In the genomic region with DNA sequence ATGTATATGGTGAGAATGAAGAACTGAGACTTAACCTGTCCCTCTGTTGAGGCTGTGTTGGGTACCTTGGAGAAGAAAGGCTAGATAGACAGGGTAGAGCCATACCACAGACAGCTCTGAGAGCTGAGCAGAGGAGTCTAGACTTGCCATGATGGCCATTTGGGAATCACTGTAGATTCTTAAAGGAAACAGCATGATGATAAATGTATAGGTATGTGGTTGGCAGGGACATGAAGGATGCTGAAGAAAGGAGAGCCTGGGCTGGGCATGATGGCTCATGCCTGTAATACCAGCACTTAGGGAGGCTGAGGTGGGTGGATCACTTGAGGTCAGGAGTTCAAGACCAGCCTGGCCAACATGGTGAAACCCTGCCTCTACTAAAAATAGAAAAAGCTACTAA, we compare ENCODE assay signal across 19 cellular contexts.
DNase-seq lines count a peak whose midpoint lies in the region; ATAC-seq, FAIRE-seq and TF ChIP-seq lines count a peak whose summit lies in the region.
"Had no signal": no experiment of that assay in that cellular context is flagged by ENCODE, and none has a peak within 500 bp of the region (broad histone marks: within the 10 kb centered on the region; RNA-seq: fewer than 3 reads in every experiment).

No MANE protein-coding gene starts in this region.

- H3K9me3 Mint-ChIP-seq in Calu3 (ENCODE audit: low read depth, unreplicated experiment) (peaks cover 6% of the 10 kb centered on the region), GM23338 (no peaks in the 10 kb centered on the region)
- H3K9me3 Mint-ChIP-seq: CD4-positive, alpha-beta T cell; HFFc6 had no signal

- CTCF ChIA-PET in Calu3 (lab: Charles Lee) (no interaction called here), PC-3 (lab: Charles Lee) (no interaction called here)

- H3K4me1 ChIP-seq in PC-3 (ENCODE audit: insufficient read depth, low read length): peaks cover 41% of the 10 kb centered on the region
- peaks cover 73% of the 10 kb centered on the region for H3K4me1 ChIP-seq in foreskin keratinocyte
- H3K4me1 ChIP-seq in GM23338 (ENCODE audit: insufficient read depth): peaks cover 57% of the 10 kb centered on the region

- no peak for DNase-seq in Calu3
- no peak for DNase-seq in PC-3
- peak; percentile 91 for DNase-seq in bronchial epithelial cell (ENCODE audit: low read depth)
- peak; percentile 85 to 91 for DNase-seq in foreskin keratinocyte
- no peak for DNase-seq in D721Med (ENCODE audit: insufficient read length, low spot score)
- no peak for DNase-seq in GM23338 (ENCODE audit: low spot score)
- no peak for DNase-seq in medulla oblongata (ENCODE audit: extremely low spot score)
- DNase-seq: C1 segment of cervical spinal cord; CD4-positive, alpha-beta T cell; DMS153; DMS79 treated with DMSO at 0.1 percent for 48 hours; EL; GOT3; HFFc6 had no signal

- no peaks in the 10 kb centered on the region for H3K9me3 ChIP-seq in PC-3 (ENCODE audit: low read length)
- H3K9me3 ChIP-seq: HAP-1 had no signal

- no peak overlapping the region for H2AFZ ChIP-seq in PC-3 (ENCODE audit: low read length)
- H2AFZ ChIP-seq in GM23338: no peak overlapping the region

- peak overlapping the region; percentile 50 for H3K27ac Mint-ChIP-seq in Calu3 (ENCODE audit: unreplicated experiment)
- no peak overlapping the region for H3K27ac Mint-ChIP-seq in GM23338
- H3K27ac Mint-ChIP-seq: B cell; CD4-positive, alpha-beta T cell had no signal

- no peaks in the 10 kb centered on the region for H4K20me1 ChIP-seq in PC-3 (ENCODE audit: low read length)
- no peaks in the 10 kb centered on the region for H4K20me1 ChIP-seq in GM23338 (replicated peaks; ENCODE audit: insufficient read depth)

- H3K4me3 ChIP-seq in PC-3 (ENCODE audit: low read length): no peak overlapping the region
- no peak overlapping the region for H3K4me3 ChIP-seq in bronchial epithelial cell (ENCODE audit: low read depth, low read length)
- no peak overlapping the region for H3K4me3 ChIP-seq in GM23338
- H3K4me3 ChIP-seq: HAP-1 had no signal

- H3K36me3 Mint-ChIP-seq in Calu3 (ENCODE audit: insufficient read depth, unreplicated experiment): no peaks in the 10 kb centered on the region
- H3K36me3 Mint-ChIP-seq in GM23338 (ENCODE audit: low read depth): no peaks in the 10 kb centered on the region

- H3K9ac ChIP-seq in PC-3 (ENCODE audit: low read length): no peak overlapping the region

- H3K4me1 Mint-ChIP-seq in Calu3 (ENCODE audit: low read depth, unreplicated experiment) (peaks cover 60% of the 10 kb centered on the region), GM23338 (peaks cover 58% of the 10 kb centered on the region)
- H3K4me1 Mint-ChIP-seq: B cell had no signal

- H3F3A ChIP-seq in PC-3 (ENCODE audit: low read length, unreplicated experiment) (peaks cover 11% of the 10 kb centered on the region), GM23338 (replicated peaks; ENCODE audit: low read depth) (0 out of 2 replicates have a peak, but pooled peaks cover 3% of the 10 kb centered on the region)

- H3K4me3 Mint-ChIP-seq in Calu3 (ENCODE audit: low read depth, unreplicated experiment) (no peak overlapping the region), GM23338 (no peak overlapping the region)
- H3K4me3 Mint-ChIP-seq: B cell; CD4-positive, alpha-beta T cell had no signal

- intact Hi-C loops in Calu3 (cut with micrococcal nuclease; ENCODE audit: unreplicated experiment): loop anchor here (5.0 kb wide), 3 partner anchors 41 to 89 kb away; no protein-coding TSS in a partner anchor
- intact Hi-C loops in PC-3 (cut with micrococcal nuclease): loop anchor here (10.0 kb wide), 1 partner anchor 86 kb away; no protein-coding TSS in a partner anchor

- POLR2A ChIA-PET in PC-3 (lab: Charles Lee; ENCODE audit: unreplicated experiment): no interaction called here

- no peak for FAIRE-seq in bronchial epithelial cell (lab: Jason Lieb, UNC)
- FAIRE-seq in D721Med (lab: Jason Lieb, UNC): no peak
- FAIRE-seq: G401.6, GM12891 had no signal

- H3K9me2 ChIP-seq in PC-3 (replicated peaks; ENCODE audit: low read length): no peaks in the 10 kb centered on the region
- no peaks in the 10 kb centered on the region for H3K9me2 ChIP-seq in GM23338 (ENCODE audit: insufficient read depth)

- H3K27ac ChIP-seq in PC-3 (ENCODE audit: low read length): 0 out of 2 replicates have a peak overlapping the region, but pooled peaks have one; percentile 96
- H3K27ac ChIP-seq in foreskin keratinocyte: peak overlapping the region; percentile 86
- no peak overlapping the region for H3K27ac ChIP-seq in GM23338 (ENCODE audit: low read depth)

- no peak for TF ChIP-seq CTCF in Calu3 (IDR thresholded peaks at IDR 0.05; ENCODE audit: unreplicated experiment)
- no peak for TF ChIP-seq CTCF in PC-3 (conservative IDR thresholded peaks at IDR 0.05; ENCODE audit: low read depth, low read length)
- no peak for TF ChIP-seq CTCF in bronchial epithelial cell (IDR thresholded peaks at IDR 0.05; ENCODE audit: insufficient read depth, low read length, severe bottlenecking)
- TF ChIP-seq CTCF in foreskin keratinocyte (conservative IDR thresholded peaks at IDR 0.05): no peak
- no peak for TF ChIP-seq CTCF in D721Med (IDR thresholded peaks at IDR 0.05; ENCODE audit: insufficient read depth, missing control alignments)
- TF ChIP-seq CTCF in GM23338 (conservative IDR thresholded peaks at IDR 0.05; ENCODE audit: low read depth in 2 of 2): no peak

- no peaks in the 10 kb centered on the region for H3K27me3 Mint-ChIP-seq in Calu3 (ENCODE audit: unreplicated experiment)
- peaks cover 5% of the 10 kb centered on the region for H3K27me3 Mint-ChIP-seq in GM23338 (ENCODE audit: insufficient read depth, low read depth, poor library complexity)
- H3K27me3 Mint-ChIP-seq: B cell; CD4-positive, alpha-beta T cell had no signal

- H3K36me3 ChIP-seq in PC-3 (ENCODE audit: low read depth, low read length): no peaks in the 10 kb centered on the region
- no peaks in the 10 kb centered on the region for H3K36me3 ChIP-seq in bronchial epithelial cell (ENCODE audit: control insufficient read depth, insufficient read depth, low read length)
- H3K36me3 ChIP-seq in GM23338 (ENCODE audit: insufficient read depth): no peaks in the 10 kb centered on the region
- H3K36me3 ChIP-seq: HAP-1 had no signal

- no TSS peak for BruUV-seq in Calu3 (replicated peaks; lab: Mats Ljungman, UMichigan)
- BruUV-seq in PC-3 (replicated peaks; lab: Mats Ljungman, UMichigan): no TSS peak

- H3K79me2 ChIP-seq in PC-3 (ENCODE audit: low read length) (no peaks in the 10 kb centered on the region), GM23338 (replicated peaks; ENCODE audit: insufficient read depth) (no peaks in the 10 kb centered on the region)

- H3K4me2 ChIP-seq in PC-3 (ENCODE audit: low read length) (no peak overlapping the region), GM23338 (no peak overlapping the region)

- no peaks in the 10 kb centered on the region for H3K27me3 ChIP-seq in PC-3 (ENCODE audit: low read length)
- H3K27me3 ChIP-seq in bronchial epithelial cell (ENCODE audit: control insufficient read depth, insufficient read depth, low read length): no peaks in the 10 kb centered on the region
- H3K27me3 ChIP-seq in foreskin keratinocyte: no peaks in the 10 kb centered on the region
- no peaks in the 10 kb centered on the region for H3K27me3 ChIP-seq in GM23338 (ENCODE audit: insufficient read depth)

- ATAC-seq in PC-3 (no peak), foreskin keratinocyte (peak; percentile 14), GM23338 (no peak), GM18519 (IDR thresholded peaks at IDR 0.05; ENCODE audit: low FRiP score, unreplicated experiment) (no peak)

TF ChIP-seq in GM23338, 12 proteins besides CTCF, POLR2A, EP300 and RAD21 (continues in another document):
- TF ChIP-seq NANOG (IDR thresholded peaks at IDR 0.05; ENCODE audit: borderline replicate concordance) (no peak), CREB1 (CRISPR knock-in tag; IDR thresholded peaks at IDR 0.05; ENCODE audit: low read depth) (no peak), JUNB (IDR thresholded peaks at IDR 0.05; ENCODE audit: unreplicated experiment) (no peak), ZNF331 (CRISPR knock-in tag; IDR thresholded peaks at IDR 0.05; ENCODE audit: low read depth) (no peak), STAT1 (IDR thresholded peaks at IDR 0.05; ENCODE audit: unreplicated experiment) (no peak), EZH2 (IDR thresholded peaks at IDR 0.05; ENCODE audit: low read depth, unreplicated experiment) (no peak), ZNF114 (CRISPR knock-in tag; IDR thresholded peaks at IDR 0.05) (no peak)
- TF ChIP-seq, protein P1, sequence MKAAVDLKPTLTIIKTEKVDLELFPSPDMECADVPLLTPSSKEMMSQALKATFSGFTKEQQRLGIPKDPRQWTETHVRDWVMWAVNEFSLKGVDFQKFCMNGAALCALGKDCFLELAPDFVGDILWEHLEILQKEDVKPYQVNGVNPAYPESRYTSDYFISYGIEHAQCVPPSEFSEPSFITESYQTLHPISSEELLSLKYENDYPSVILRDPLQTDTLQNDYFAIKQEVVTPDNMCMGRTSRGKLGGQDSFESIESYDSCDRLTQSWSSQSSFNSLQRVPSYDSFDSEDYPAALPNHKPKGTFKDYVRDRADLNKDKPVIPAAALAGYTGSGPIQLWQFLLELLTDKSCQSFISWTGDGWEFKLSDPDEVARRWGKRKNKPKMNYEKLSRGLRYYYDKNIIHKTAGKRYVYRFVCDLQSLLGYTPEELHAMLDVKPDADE (IDR thresholded peaks at IDR 0.05): no peak
- TF ChIP-seq, protein P2, sequence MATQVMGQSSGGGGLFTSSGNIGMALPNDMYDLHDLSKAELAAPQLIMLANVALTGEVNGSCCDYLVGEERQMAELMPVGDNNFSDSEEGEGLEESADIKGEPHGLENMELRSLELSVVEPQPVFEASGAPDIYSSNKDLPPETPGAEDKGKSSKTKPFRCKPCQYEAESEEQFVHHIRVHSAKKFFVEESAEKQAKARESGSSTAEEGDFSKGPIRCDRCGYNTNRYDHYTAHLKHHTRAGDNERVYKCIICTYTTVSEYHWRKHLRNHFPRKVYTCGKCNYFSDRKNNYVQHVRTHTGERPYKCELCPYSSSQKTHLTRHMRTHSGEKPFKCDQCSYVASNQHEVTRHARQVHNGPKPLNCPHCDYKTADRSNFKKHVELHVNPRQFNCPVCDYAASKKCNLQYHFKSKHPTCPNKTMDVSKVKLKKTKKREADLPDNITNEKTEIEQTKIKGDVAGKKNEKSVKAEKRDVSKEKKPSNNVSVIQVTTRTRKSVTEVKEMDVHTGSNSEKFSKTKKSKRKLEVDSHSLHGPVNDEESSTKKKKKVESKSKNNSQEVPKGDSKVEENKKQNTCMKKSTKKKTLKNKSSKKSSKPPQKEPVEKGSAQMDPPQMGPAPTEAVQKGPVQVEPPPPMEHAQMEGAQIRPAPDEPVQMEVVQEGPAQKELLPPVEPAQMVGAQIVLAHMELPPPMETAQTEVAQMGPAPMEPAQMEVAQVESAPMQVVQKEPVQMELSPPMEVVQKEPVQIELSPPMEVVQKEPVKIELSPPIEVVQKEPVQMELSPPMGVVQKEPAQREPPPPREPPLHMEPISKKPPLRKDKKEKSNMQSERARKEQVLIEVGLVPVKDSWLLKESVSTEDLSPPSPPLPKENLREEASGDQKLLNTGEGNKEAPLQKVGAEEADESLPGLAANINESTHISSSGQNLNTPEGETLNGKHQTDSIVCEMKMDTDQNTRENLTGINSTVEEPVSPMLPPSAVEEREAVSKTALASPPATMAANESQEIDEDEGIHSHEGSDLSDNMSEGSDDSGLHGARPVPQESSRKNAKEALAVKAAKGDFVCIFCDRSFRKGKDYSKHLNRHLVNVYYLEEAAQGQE (IDR thresholded peaks at IDR 0.05; ENCODE audit: unreplicated experiment): no peak

Comparison
In these comparisons a context has a peak if more than half of its experiments do, and no peak if none do; other contexts are left out.
1. DNase-seq: peak in bronchial epithelial cell (single experiment) and foreskin keratinocyte (2 of 2); none in Calu3 (single experiment), PC-3 (single experiment), D721Med (single experiment), GM23338 (single experiment) and medulla oblongata (single experiment).